ENCODE assay signal across 14 cellular contexts in the genomic region with DNA sequence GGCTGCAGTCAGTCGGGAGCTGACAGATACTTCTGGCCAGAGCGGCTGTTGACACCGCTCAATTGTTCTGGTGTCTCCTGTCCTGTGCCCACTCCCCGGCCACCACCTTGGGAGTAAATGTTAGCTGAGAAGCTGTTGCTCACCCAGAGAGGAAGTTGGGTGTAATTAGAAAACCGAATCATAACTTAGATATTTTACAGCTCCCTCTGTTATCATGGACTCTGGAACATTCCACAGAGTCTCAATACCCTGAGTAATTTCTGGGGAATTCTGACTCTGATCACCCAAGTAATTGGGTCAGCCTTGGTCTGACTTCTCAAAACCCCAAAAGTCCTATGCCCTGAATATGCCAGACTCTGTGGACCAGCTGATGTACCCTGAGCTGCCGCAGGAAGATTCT. TPM values are rescaled to one million over a fixed set of nuclear protein-coding genes. Genes with fewer than 3 reads are reported as not detected.
DNase-seq lines count a peak whose midpoint lies in the region; ATAC-seq, FAIRE-seq and TF ChIP-seq lines count a peak whose summit lies in the region.
"Had no signal": no experiment of that assay in that cellular context is flagged by ENCODE, and none has a peak within 500 bp of the region (broad histone marks: within the 10 kb centered on the region; RNA-seq: fewer than 3 reads in every experiment).

No MANE protein-coding gene starts in this region.

- DNase-seq in H54 (ENCODE audit: insufficient read length, low spot score) (peak; percentile 54), adipocyte (ENCODE audit: low read depth) (peak; percentile 60), foreskin keratinocyte (peak; percentile 62 to 82), smooth muscle cell (lab: John Stamatoyannopoulos, UW; ENCODE audit: unreplicated experiment) (no peak), HT-29 (ENCODE audit: low spot score) (no peak)
- DNase-seq: activated CD4-positive, alpha-beta T cell treated with anti-CD3 and anti-CD28 coated beads for 1 hour; activated T-cell treated with anti-CD3 and anti-CD28 coated beads, Interleukin-2, amount 50 U/mL, for 48 hours; erythroblast; immature natural killer cell; naive thymus-derived CD4-positive, alpha-beta T cell; sigmoid colon had no signal

- no peaks in the 10 kb centered on the region for H3K36me3 ChIP-seq in adipocyte (ENCODE audit: control insufficient read depth, insufficient read depth, low read length, severe bottlenecking)
- H3K36me3 ChIP-seq in smooth muscle cell (ENCODE audit: low read depth), result no peaks in the 10 kb centered on the region
- H3K36me3 ChIP-seq: sigmoid colon had no signal

- H2AFZ ChIP-seq in smooth muscle cell (ENCODE audit: low read depth), result no peak overlapping the region

- H3K9me3 ChIP-seq in adipocyte (ENCODE audit: control insufficient read depth, low read length) (peaks cover 6% of the 10 kb centered on the region), smooth muscle cell (replicated peaks; ENCODE audit: low read depth) (no peaks in the 10 kb centered on the region)
- H3K9me3 ChIP-seq: sigmoid colon had no signal

- ATAC-seq in foreskin keratinocyte, result peak; percentile 76
- ATAC-seq in HG02938 (IDR thresholded peaks at IDR 0.05; ENCODE audit: unreplicated experiment), result no peak
- ATAC-seq in HG02970 (IDR thresholded peaks at IDR 0.05; ENCODE audit: low FRiP score, unreplicated experiment), result no peak
- ATAC-seq: naive thymus-derived CD4-positive, alpha-beta T cell had no signal

- H3K27me3 ChIP-seq in adipocyte (replicated peaks; ENCODE audit: control insufficient read depth, insufficient read depth, low read length), result peaks cover 5% of the 10 kb centered on the region
- no peaks in the 10 kb centered on the region for H3K27me3 ChIP-seq in foreskin keratinocyte
- no peaks in the 10 kb centered on the region for H3K27me3 ChIP-seq in smooth muscle cell (ENCODE audit: low read depth)
- H3K27me3 ChIP-seq: sigmoid colon had no signal

- no peaks in the 10 kb centered on the region for H3K79me2 ChIP-seq in smooth muscle cell (ENCODE audit: low read depth)

- H3K4me1 ChIP-seq in adipocyte (ENCODE audit: control insufficient read depth, insufficient read depth, low read length) (peaks cover 24% of the 10 kb centered on the region), foreskin keratinocyte (peaks cover 37% of the 10 kb centered on the region), smooth muscle cell (ENCODE audit: low read depth) (peaks cover 33% of the 10 kb centered on the region)
- H3K4me1 ChIP-seq: sigmoid colon had no signal

- 59% methylated on average over 6 of the region's 6 CpGs for WGBS in smooth muscle cell (ENCODE audit: low lambda C conversion rate)

- no peak for TF ChIP-seq POLR2A in H54 (IDR thresholded peaks at IDR 0.05; ENCODE audit: low read depth, low read length)

- no peak for FAIRE-seq in H54 (lab: Jason Lieb, UNC)

- H3K4me2 ChIP-seq in smooth muscle cell, result peak overlapping the region; percentile 34

- H4K20me1 ChIP-seq in smooth muscle cell (ENCODE audit: low read depth), result no peaks in the 10 kb centered on the region

- peaks cover 5% of the 10 kb centered on the region for H3F3A ChIP-seq in smooth muscle cell (ENCODE audit: low read depth)

- H3K9ac ChIP-seq in adipocyte (ENCODE audit: low read length) (no peak overlapping the region), smooth muscle cell (ENCODE audit: low read depth) (no peak overlapping the region)

- no peak overlapping the region for H3K4me3 ChIP-seq in adipocyte (ENCODE audit: low read length)
- no peak overlapping the region for H3K4me3 ChIP-seq in smooth muscle cell
- H3K4me3 ChIP-seq: sigmoid colon, SK-N-MC had no signal

- H3K27ac ChIP-seq in foreskin keratinocyte (peak overlapping the region; percentile 20), smooth muscle cell (ENCODE audit: low read depth) (peak overlapping the region; percentile 96)
- H3K27ac ChIP-seq: sigmoid colon, SK-N-MC had no signal

- TF ChIP-seq CTCF in foreskin keratinocyte (conservative IDR thresholded peaks at IDR 0.05) (no peak), smooth muscle cell (IDR thresholded peaks at IDR 0.05; ENCODE audit: borderline replicate concordance, insufficient read depth, poor library complexity, severe bottlenecking) (no peak)

RNA-seq across cellular contexts. Expression of a gene that starts 58.2 kb away (rescaled TPM):
- total RNA-seq in foreskin keratinocyte, result 4.7 and 45.5 TPM in 2 replicates
- 4.3 and 44.3 TPM in 2 replicates for polyA plus RNA-seq in foreskin keratinocyte
- total RNA-seq in smooth muscle cell, result 22.9 and 30.2 TPM in 2 replicates
- polyA plus RNA-seq in smooth muscle cell, result 37.2 and 51.5 TPM in 2 replicates
- total RNA-seq in HT-29 (2014; rRNA removed; shearing (Covaris generic)), result not detected in 2 replicates
- total RNA-seq: naive thymus-derived CD4-positive, alpha-beta T cell had no signal
- polyA plus RNA-seq: immature natural killer cell had no signal

Comparison
In these comparisons a context has a peak if more than half of its experiments do, and no peak if none do; other contexts are left out.
1. DNase-seq: peak in H54 (single experiment), adipocyte (single experiment) and foreskin keratinocyte (2 of 2); none in smooth muscle cell (single experiment) and HT-29 (single experiment).